In genomic region chr6:119493980-119494379, GRCh38 we compare ENCODE assay signal across 1 cellular context.
A peak's percentile ranks its signal among the peaks of the same experiment; 100 is the strongest.
TF ChIP-seq lines count a peak whose summit lies in the region.

No MANE protein-coding gene starts in this region.

TF ChIP-seq in HepG2, 621 proteins besides CTCF, POLR2A, EP300 and RAD21 (continued from another document and continues in another):
- TF ChIP-seq ZNF230 (CRISPR knock-in tag; IDR thresholded peaks at IDR 0.05) (no peak), LCORL (IDR thresholded peaks at IDR 0.05) (no peak), LCORL (CRISPR knock-in tag; IDR thresholded peaks at IDR 0.05) (no peak), SKI (IDR thresholded peaks at IDR 0.05; ENCODE audit: partially characterized antibody) (peak; percentile 98), RARA (CRISPR knock-in tag; IDR thresholded peaks at IDR 0.05) (peak; percentile 79), IKZF5 (CRISPR knock-in tag; IDR thresholded peaks at IDR 0.05) (peak; percentile 60), YY1 (IDR thresholded peaks at IDR 0.05; ENCODE audit: insufficient read depth, insufficient replicate concordance, low read depth, low read length) (no peak), TEAD3 (CRISPR knock-in tag; optimal IDR thresholded peaks at IDR 0.05; ENCODE audit: borderline replicate concordance) (peak; percentile 27), ZNF530 (CRISPR knock-in tag; IDR thresholded peaks at IDR 0.05; ENCODE audit: low read depth) (no peak), IRF2 (CRISPR knock-in tag; IDR thresholded peaks at IDR 0.05) (peak; percentile 31; the same call in 1 of the 2 replicates), SOX5 (CRISPR knock-in tag; IDR thresholded peaks at IDR 0.05; ENCODE audit: borderline replicate concordance) (peak; percentile 56; the same call in 1 of the 2 replicates), RXRB (CRISPR knock-in tag; IDR thresholded peaks at IDR 0.05; ENCODE audit: borderline replicate concordance) (peak; percentile 75), ZBTB37 (CRISPR knock-in tag; IDR thresholded peaks at IDR 0.05) (no peak), ZBTB20 (CRISPR knock-in tag; IDR thresholded peaks at IDR 0.05; ENCODE audit: borderline replicate concordance, low read depth) (0 out of 2 replicates have a peak, but pooled peaks have one; percentile 44), LRRFIP1 (CRISPR knock-in tag; conservative IDR thresholded peaks at IDR 0.05) (no peak), ZBTB21 (CRISPR knock-in tag; IDR thresholded peaks at IDR 0.05) (no peak), DNMT3B (CRISPR knock-in tag; conservative IDR thresholded peaks at IDR 0.05) (no peak), ZNF281 (CRISPR knock-in tag; IDR thresholded peaks at IDR 0.05; ENCODE audit: borderline replicate concordance) (no peak), BRF2 (CRISPR knock-in tag; IDR thresholded peaks at IDR 0.05) (no peak), SP4 (CRISPR knock-in tag; IDR thresholded peaks at IDR 0.05) (no peak), TAF15 (IDR thresholded peaks at IDR 0.05; ENCODE audit: low read depth, low read length, poor library complexity, severe bottlenecking) (no peak), TFE3 (CRISPR knock-in tag; IDR thresholded peaks at IDR 0.05) (0 out of 2 replicates have a peak, but pooled peaks have one; percentile 29), MEF2D (CRISPR knock-in tag; IDR thresholded peaks at IDR 0.05) (0 out of 2 replicates have a peak, but pooled peaks have one; percentile 50), GABPA (IDR thresholded peaks at IDR 0.05; ENCODE audit: low read depth, low read length) (no peak), GABPA (CRISPR knock-in tag; IDR thresholded peaks at IDR 0.05; ENCODE audit: low read depth) (peak; percentile 53), SALL1 (CRISPR knock-in tag; IDR thresholded peaks at IDR 0.05) (peak; percentile 62; the same call in 1 of the 2 replicates), HNF1A (IDR thresholded peaks at IDR 0.05; ENCODE audit: low read depth) (no peak), HNF1A (CRISPR knock-in tag; IDR thresholded peaks at IDR 0.05; ENCODE audit: borderline replicate concordance) (no peak), HBP1 (CRISPR knock-in tag; IDR thresholded peaks at IDR 0.05; ENCODE audit: low read depth) (no peak), ARID3A (IDR thresholded peaks at IDR 0.05; ENCODE audit: low read depth, low read length) (peak; percentile 81), NFKBIZ (CRISPR knock-in tag; IDR thresholded peaks at IDR 0.05) (0 out of 2 replicates have a peak, but pooled peaks have one; percentile 46), SMAD3 (CRISPR knock-in tag; IDR thresholded peaks at IDR 0.05) (peak; percentile 81), CHCHD3 (CRISPR knock-in tag; IDR thresholded peaks at IDR 0.05) (no peak)
